Comparison of ENCODE assay signal across 1 cellular context in genomic region chr15:34101366-34102174, GRCh38.
TF ChIP-seq lines count a peak whose summit lies in the region.

Gene EMC7, minus strand, starts transcription at chr15:34101862. Its CDS starts 23 bp downstream, at chr15:34101839.
Gene PGBD4, plus strand, starts transcription at chr15:34102083. Its CDS starts 449 bp downstream, at chr15:34102532.

TF ChIP-seq in HEK293, 187 proteins besides CTCF, POLR2A, EP300 and RAD21 (continued from another document):
- TF ChIP-seq ZNF518A (tag by site-specific recombination; conservative IDR thresholded peaks at IDR 0.05; ENCODE audit: low read depth) (peak; percentile 71; the same call in 1 of the 2 replicates), ZNF596 (tag by site-specific recombination; IDR thresholded peaks at IDR 0.05) (no peak), ZNF133 (tag by site-specific recombination; IDR thresholded peaks at IDR 0.05) (no peak), SP3 (tag by site-specific recombination; IDR thresholded peaks at IDR 0.05) (peak; percentile 75), HIC1 (tag by site-specific recombination; IDR thresholded peaks at IDR 0.05) (no peak), ZNF366 (tag by site-specific recombination; conservative IDR thresholded peaks at IDR 0.05) (no peak), RBAK (tag by site-specific recombination; IDR thresholded peaks at IDR 0.05) (no peak)
